8 cellular contexts compared by ENCODE assay signal in genomic region chr1:21937372-21938121, GRCh38. TPM values are rescaled to one million over a fixed set of nuclear protein-coding genes. Genes with fewer than 3 reads are reported as not detected.
A peak's percentile ranks its signal among the peaks of the same experiment; 100 is the strongest.
DNase-seq lines count a peak whose midpoint lies in the region; ATAC-seq, FAIRE-seq and TF ChIP-seq lines count a peak whose summit lies in the region.

No MANE protein-coding gene starts in this region.

- TF ChIP-seq EP300 in gastroesophageal sphincter (IDR thresholded peaks at IDR 0.05): no peak

- no peak for TF ChIP-seq POLR2A in GM12892 (IDR thresholded peaks at IDR 0.05; ENCODE audit: low read depth, low read length)
- peak in 1 of 2 donors; percentile 32 for TF ChIP-seq POLR2A in gastroesophageal sphincter (IDR thresholded peaks at IDR 0.05)

- CTCF ChIA-PET in activated naive CD4-positive, alpha-beta T cell treated with anti-CD3 and anti-CD28 coated beads, Interleukin-2, amount 10 ng/mL, durations not matched to agents 7 days and 5 days (lab: Charles Lee): no interaction called here

- peak overlapping the region; percentile 78 for H3K4me3 Mint-ChIP-seq in activated naive CD4-positive, alpha-beta T cell treated with anti-CD3 and anti-CD28 coated beads, Interleukin-2, amount 10 ng/mL, durations not matched to agents 7 days and 5 days
- H3K4me3 Mint-ChIP-seq in neural crest cell: peak overlapping the region; percentile 88
- peak overlapping the region; percentile 83 for H3K4me3 Mint-ChIP-seq in stimulated activated naive CD8-positive, alpha-beta T cell treated with anti-CD3 and anti-CD28 coated beads, Interleukin-15, Interleukin-2, amounts not matched to agents 100 ng/mL and 50 ng/mL, for 24 hours

- TF ChIP-seq CTCF in gastroesophageal sphincter (IDR thresholded peaks at IDR 0.05) (peak in 2 of 4 experiments; percentile 10 to 11), neural crest cell (conservative IDR thresholded peaks at IDR 0.05) (no peak)

- H3K4me1 Mint-ChIP-seq in activated naive CD4-positive, alpha-beta T cell treated with anti-CD3 and anti-CD28 coated beads, Interleukin-2, amount 10 ng/mL, durations not matched to agents 7 days and 5 days: peaks cover 18% of the 10 kb centered on the region
- H3K4me1 Mint-ChIP-seq in neural crest cell: peaks cover 71% of the 10 kb centered on the region
- H3K4me1 Mint-ChIP-seq in stimulated activated naive CD8-positive, alpha-beta T cell treated with anti-CD3 and anti-CD28 coated beads, Interleukin-15, Interleukin-2, amounts not matched to agents 100 ng/mL and 50 ng/mL, for 24 hours (ENCODE audit: low read depth): peaks cover 21% of the 10 kb centered on the region

- H3K4me1 ChIP-seq in HUES64 (ENCODE audit: insufficient read depth, low read length): peaks cover 16% of the 10 kb centered on the region; the same call in 1 of the 2 replicates
- peaks cover 16 to 90% (median 52%) of the 10 kb centered on the region in 3 donors for H3K4me1 ChIP-seq in gastroesophageal sphincter

- no peaks in the 10 kb centered on the region for H3K9me3 ChIP-seq in HUES64 (ENCODE audit: insufficient read depth, low read depth, low read length)
- no peaks in the 10 kb centered on the region for H3K9me3 ChIP-seq in gastroesophageal sphincter

- DNase-seq in GM12892 (ENCODE audit: insufficient read length) (peak; percentile 73), SK-N-DZ (ENCODE audit: low spot score) (peak; percentile 64), neural crest cell (ENCODE audit: low read depth, low spot score) (peak; percentile 78)
- peak; percentile 73 for DNase-seq in activated naive CD4-positive, alpha-beta T cell treated with anti-CD3 and anti-CD28 coated beads, Interleukin-2, amount 10 ng/mL, durations not matched to agents 7 days and 5 days

- H3K27ac ChIP-seq in HUES64 (ENCODE audit: low read depth, low read length) (no peak overlapping the region), gastroesophageal sphincter (peak overlapping the region; percentile 90 to 98 (median 95))

- peaks cover 78% of the 10 kb centered on the region for H3K27me3 Mint-ChIP-seq in activated naive CD4-positive, alpha-beta T cell treated with anti-CD3 and anti-CD28 coated beads, Interleukin-2, amount 10 ng/mL, durations not matched to agents 7 days and 5 days
- no peaks in the 10 kb centered on the region for H3K27me3 Mint-ChIP-seq in neural crest cell (ENCODE audit: low read depth)
- peaks cover 19% of the 10 kb centered on the region for H3K27me3 Mint-ChIP-seq in stimulated activated naive CD8-positive, alpha-beta T cell treated with anti-CD3 and anti-CD28 coated beads, Interleukin-15, Interleukin-2, amounts not matched to agents 100 ng/mL and 50 ng/mL, for 24 hours

- H3K27ac Mint-ChIP-seq in activated naive CD4-positive, alpha-beta T cell treated with anti-CD3 and anti-CD28 coated beads, Interleukin-2, amount 10 ng/mL, durations not matched to agents 7 days and 5 days: no peak overlapping the region
- H3K27ac Mint-ChIP-seq in neural crest cell (ENCODE audit: unreplicated experiment): peak overlapping the region; percentile 95
- H3K27ac Mint-ChIP-seq in stimulated activated naive CD8-positive, alpha-beta T cell treated with anti-CD3 and anti-CD28 coated beads, Interleukin-15, Interleukin-2, amounts not matched to agents 100 ng/mL and 50 ng/mL, for 24 hours: peak overlapping the region; percentile 74

- WGBS in HUES64: 10% methylated on average over 69 of the region's 69 CpGs
- WGBS in gastroesophageal sphincter (ENCODE audit: low coverage in 1 of 2), 2 donors: 37 to 38% methylated on average over 3 to 11 of the region's 69 CpGs

- H3K36me3 ChIP-seq in HUES64 (ENCODE audit: insufficient read depth, low read length) (no peaks in the 10 kb centered on the region), gastroesophageal sphincter (no peaks in the 10 kb centered on the region)

- ATAC-seq in gastroesophageal sphincter (peak; percentile 82), GM21447 (IDR thresholded peaks at IDR 0.05; ENCODE audit: unreplicated experiment) (no peak)

- FAIRE-seq in GM12892 (lab: Jason Lieb, UNC): no peak

- H3K4me3 ChIP-seq in HUES64 (ENCODE audit: low read length) (peak overlapping the region; percentile 48), gastroesophageal sphincter (peak overlapping the region; percentile 31 to 89)

- H3K9ac ChIP-seq in HUES64 (ENCODE audit: low read depth, low read length): peak overlapping the region; percentile 67

- H3K27me3 ChIP-seq in HUES64 (ENCODE audit: insufficient read depth, low read length) (no peaks in the 10 kb centered on the region), gastroesophageal sphincter (no peaks in the 10 kb centered on the region)

- no peaks in the 10 kb centered on the region for H3K36me3 Mint-ChIP-seq in activated naive CD4-positive, alpha-beta T cell treated with anti-CD3 and anti-CD28 coated beads, Interleukin-2, amount 10 ng/mL, durations not matched to agents 7 days and 5 days
- H3K36me3 Mint-ChIP-seq in neural crest cell (ENCODE audit: low read depth): no peaks in the 10 kb centered on the region
- H3K36me3 Mint-ChIP-seq in stimulated activated naive CD8-positive, alpha-beta T cell treated with anti-CD3 and anti-CD28 coated beads, Interleukin-15, Interleukin-2, amounts not matched to agents 100 ng/mL and 50 ng/mL, for 24 hours (ENCODE audit: low read depth): no peaks in the 10 kb centered on the region

- H3K9me3 Mint-ChIP-seq in activated naive CD4-positive, alpha-beta T cell treated with anti-CD3 and anti-CD28 coated beads, Interleukin-2, amount 10 ng/mL, durations not matched to agents 7 days and 5 days: no peaks in the 10 kb centered on the region
- H3K9me3 Mint-ChIP-seq in neural crest cell: no peaks in the 10 kb centered on the region
- H3K9me3 Mint-ChIP-seq in stimulated activated naive CD8-positive, alpha-beta T cell treated with anti-CD3 and anti-CD28 coated beads, Interleukin-15, Interleukin-2, amounts not matched to agents 100 ng/mL and 50 ng/mL, for 24 hours: no peaks in the 10 kb centered on the region

RNA-seq across cellular contexts. Expression of gene HSPG2, which starts 0.4 kb away (rescaled TPM):
- 3.2 TPM for polyA plus RNA-seq in GM12892 (2012; ENCODE audit: missing spikeins)
- polyA plus RNA-seq in HUES64 (2013, experiment 1 of 2): 21.9 TPM
- polyA plus RNA-seq in HUES64 (2013, experiment 2 of 2): 31.5 TPM
- polyA plus RNA-seq in SK-N-DZ (2014; cell fraction: cytosol; rRNA removed): 5.1 and 6.8 TPM in 2 replicates
- 9.6 and 12.8 TPM in 2 replicates for polyA plus RNA-seq in SK-N-DZ (2014; cell fraction: nucleus; rRNA removed)
- total RNA-seq in gastroesophageal sphincter (1,000 to 10,000 TPM in 1 of 4 donors, 100 to 1,000 TPM in 3; 311 to 1,021 (median 351) TPM), neural crest cell (101 and 103 TPM in 2 replicates)

RNA-seq across cellular contexts. Expression of gene CELA3B, which starts 39.3 kb away (rescaled TPM):
- polyA plus RNA-seq in GM12892 (2012; ENCODE audit: missing spikeins): not detected
- not detected for polyA plus RNA-seq in HUES64 (2013, experiment 1 of 2)
- polyA plus RNA-seq in HUES64 (2013, experiment 2 of 2): not detected
- not detected in 2 replicates for polyA plus RNA-seq in SK-N-DZ (2014; cell fraction: cytosol; rRNA removed)
- polyA plus RNA-seq in SK-N-DZ (2014; cell fraction: nucleus; rRNA removed): not detected in 2 replicates
- total RNA-seq in gastroesophageal sphincter (not detected), neural crest cell (not detected in 2 replicates)
